In the genomic region with DNA sequence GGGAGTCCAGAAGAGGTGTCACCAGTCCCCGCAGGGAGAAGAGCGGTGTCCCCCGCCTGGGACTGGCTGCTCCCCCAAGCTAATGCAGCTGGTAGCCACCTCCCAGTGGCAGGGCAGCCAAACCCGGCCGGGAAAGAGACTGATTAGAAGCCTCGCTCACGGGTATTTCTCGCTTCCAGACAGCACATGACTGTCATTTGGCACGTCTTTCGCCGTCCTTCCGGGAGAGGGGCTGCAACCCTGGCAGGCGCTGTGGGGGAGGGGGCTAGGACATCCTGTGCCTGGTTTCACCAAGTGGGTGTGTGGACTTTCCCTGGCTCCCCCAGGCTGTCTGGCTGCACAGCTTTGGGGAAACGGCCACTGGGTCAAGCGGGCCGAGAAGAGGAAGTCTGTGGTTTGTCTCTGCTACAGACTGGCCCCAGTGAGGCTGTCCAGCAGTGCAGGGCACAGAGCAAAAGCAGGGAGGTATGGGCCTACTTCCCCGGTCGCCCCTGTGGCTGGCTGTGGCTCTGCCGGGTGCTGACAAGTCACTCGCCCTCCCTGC, we compare ENCODE assay signal across 8 cellular contexts. TPM values are rescaled to one million over a fixed set of nuclear protein-coding genes. Genes with fewer than 3 reads are reported as not detected.
A peak's percentile ranks its signal among the peaks of the same experiment; 100 is the strongest.
DNase-seq lines count a peak whose midpoint lies in the region; ATAC-seq and TF ChIP-seq lines count a peak whose summit lies in the region.

No MANE protein-coding gene starts in this region.

- no peak overlapping the region for H3K23ac ChIP-seq in trophoblast cell (ENCODE audit: low read length)

- no peak overlapping the region for H3K4me3 ChIP-seq in CD8-positive, alpha-beta memory T cell (ENCODE audit: low read length)
- H3K4me3 ChIP-seq in foreskin fibroblast (ENCODE audit: low read depth in 1 of 2, low read length in 2 of 2) (peak overlapping the region; percentile 4 to 96), trophoblast cell (ENCODE audit: low read depth, low read length) (no peak overlapping the region)

- ATAC-seq in GM19324 (IDR thresholded peaks at IDR 0.05; ENCODE audit: low FRiP score, unreplicated experiment) (no peak), HG02870 (IDR thresholded peaks at IDR 0.05; ENCODE audit: unreplicated experiment) (no peak), HG02763 (IDR thresholded peaks at IDR 0.05; ENCODE audit: unreplicated experiment) (no peak)

- H3K79me1 ChIP-seq in trophoblast cell (ENCODE audit: low read length), result peaks cover 7% of the 10 kb centered on the region

- H3K4me3 Mint-ChIP-seq in CD8-positive, alpha-beta memory T cell, result peak overlapping the region in 5 of 7 donors; percentile 27 to 72 (median 55)

- no peaks in the 10 kb centered on the region for H3K9me3 Mint-ChIP-seq in CD8-positive, alpha-beta memory T cell

- H3K4me2 ChIP-seq in trophoblast cell (ENCODE audit: low read length), result no peak overlapping the region

- no peaks in the 10 kb centered on the region for H3K36me3 ChIP-seq in CD8-positive, alpha-beta memory T cell (ENCODE audit: insufficient read depth, low read length)
- peaks cover 7 to 14% of the 10 kb centered on the region in 2 experiments for H3K36me3 ChIP-seq in trophoblast cell (ENCODE audit: control insufficient read depth in 1 of 2, insufficient read depth in 2 of 2, low read length in 2 of 2)

- H3K79me2 ChIP-seq in trophoblast cell (ENCODE audit: control insufficient read depth, insufficient read depth, low read length, poor library complexity), result peaks cover 15% of the 10 kb centered on the region

- no peak overlapping the region for H4K8ac ChIP-seq in trophoblast cell (ENCODE audit: low read depth, low read length)

- no peak overlapping the region for H4K12ac ChIP-seq in trophoblast cell (ENCODE audit: low read depth, low read length)

- H3K9ac ChIP-seq in trophoblast cell (ENCODE audit: low read length), result no peak overlapping the region

- CTCF ChIA-PET in CD8-positive, alpha-beta memory T cell (lab: Charles Lee), result no interaction called here

- DNase-seq in CD8-positive, alpha-beta memory T cell, result peak in 1 of 5 donors; percentile 49
- DNase-seq in RPMI7951 (ENCODE audit: low read depth) (peak; percentile 93), foreskin fibroblast (no peak), trophoblast cell (peak; percentile 36 to 49)
- DNase-seq in stimulated activated naive CD4-positive, alpha-beta T cell (lab: John Stamatoyannopoulos, UW), result no peak

- H3K27me3 Mint-ChIP-seq in CD8-positive, alpha-beta memory T cell, result peaks cover 0 to 3% of the 10 kb centered on the region in 2 donors

- H3K36me3 Mint-ChIP-seq in CD8-positive, alpha-beta memory T cell, result peaks cover 0 to 20% (median 0%) of the 10 kb centered on the region in 3 donors

- no peak overlapping the region for H3K4ac ChIP-seq in trophoblast cell (ENCODE audit: low read depth, low read length)

- H2BK120ac ChIP-seq in trophoblast cell (ENCODE audit: insufficient read depth, low read length, poor library complexity), result no peak overlapping the region

- peaks cover 48 to 80% (median 58%) of the 10 kb centered on the region in 3 donors for H3K4me1 Mint-ChIP-seq in CD8-positive, alpha-beta memory T cell

- no peaks in the 10 kb centered on the region for H3K27me3 ChIP-seq in CD8-positive, alpha-beta memory T cell (ENCODE audit: insufficient read depth, low read length, poor library complexity, severe bottlenecking)
- no peaks in the 10 kb centered on the region for H3K27me3 ChIP-seq in trophoblast cell (ENCODE audit: insufficient read depth, low read length)

- no peak overlapping the region for H2BK12ac ChIP-seq in trophoblast cell (ENCODE audit: low read length)

- no peak for TF ChIP-seq CTCF in foreskin fibroblast (IDR thresholded peaks at IDR 0.05; ENCODE audit: low read depth, low read length)

- no peak overlapping the region for H3K14ac ChIP-seq in trophoblast cell (ENCODE audit: low read length)

- no peak overlapping the region for H3K27ac ChIP-seq in CD8-positive, alpha-beta memory T cell (ENCODE audit: low read depth, low read length)
- no peak overlapping the region for H3K27ac ChIP-seq in trophoblast cell (ENCODE audit: low read depth, low read length)

- no CpG with 5 or more reads among the region's 20 CpGs for WGBS in trophoblast cell (ENCODE audit: extremely low coverage, insufficient coverage, insufficient read length)

- no peak overlapping the region for H2AFZ ChIP-seq in trophoblast cell (ENCODE audit: insufficient read depth, low read length, poor library complexity)

- H2BK5ac ChIP-seq in trophoblast cell (ENCODE audit: low read depth, low read length, poor library complexity), result no peak overlapping the region

- H3K27ac Mint-ChIP-seq in CD8-positive, alpha-beta memory T cell, result peak overlapping the region in 7 of 8 donors; percentile 29 to 87 (median 76)

- peaks cover 55% of the 10 kb centered on the region for H3K4me1 ChIP-seq in CD8-positive, alpha-beta memory T cell (ENCODE audit: insufficient read depth, low read length)
- peaks cover 6 to 25% of the 10 kb centered on the region in 2 experiments for H3K4me1 ChIP-seq in trophoblast cell (ENCODE audit: control insufficient read depth in 1 of 2, insufficient read depth in 2 of 2, low read length in 2 of 2)

- no peak overlapping the region for H4K91ac ChIP-seq in trophoblast cell (ENCODE audit: low read depth, low read length)

- POLR2A ChIA-PET in CD8-positive, alpha-beta memory T cell (lab: Charles Lee), result no interaction called here

- H2AK5ac ChIP-seq in trophoblast cell (ENCODE audit: low read length), result no peak overlapping the region

- H3K18ac ChIP-seq in trophoblast cell (ENCODE audit: low read length), result no peak overlapping the region

- H3K9me3 ChIP-seq in CD8-positive, alpha-beta memory T cell (ENCODE audit: low read length), result no peaks in the 10 kb centered on the region
- peaks cover 8% of the 10 kb centered on the region for H3K9me3 ChIP-seq in trophoblast cell (ENCODE audit: insufficient read depth, low read depth, low read length)

RNA-seq across cellular contexts. Expression of gene CD81, which starts 3.8 kb away (rescaled TPM):
- 100 to 1,000 TPM; 176 to 189 TPM for total RNA-seq in CD8-positive, alpha-beta memory T cell
- 107 TPM for polyA plus RNA-seq in CD8-positive, alpha-beta memory T cell
- total RNA-seq in RPMI7951 (2014; rRNA removed; shearing (Covaris generic)), result 248 and 386 TPM in 2 replicates
- polyA plus RNA-seq in trophoblast cell (2013), result 242 and 246 TPM in 2 replicates

RNA-seq across cellular contexts. Expression of gene TSSC4, which starts 19.7 kb away (rescaled TPM):
- total RNA-seq in CD8-positive, alpha-beta memory T cell, result 10 to 100 TPM; 79.6 to 84.1 TPM
- 85.6 TPM for polyA plus RNA-seq in CD8-positive, alpha-beta memory T cell
- total RNA-seq in RPMI7951 (2014; rRNA removed; shearing (Covaris generic)), result 22.9 and 38.2 TPM in 2 replicates
- polyA plus RNA-seq in trophoblast cell (2013), result 87.7 and 88.6 TPM in 2 replicates

Comparison
In these comparisons a context has a peak if more than half of its experiments do, and no peak if none do; other contexts are left out.
1. DNase-seq: peak in RPMI7951 (single experiment) and trophoblast cell (2 of 2); none in foreskin fibroblast (0 of 2) and stimulated activated naive CD4-positive, alpha-beta T cell (0 of 6).
2. H3K4me3 ChIP-seq: peak in foreskin fibroblast (2 of 2); none in CD8-positive, alpha-beta memory T cell (single experiment) and trophoblast cell (single experiment).